ENCODE assay signal across 1 cellular context in genomic region chr11:67439321-67440228, GRCh38.
TF ChIP-seq lines count a peak whose summit lies in the region.

No MANE protein-coding gene starts in this region.

TF ChIP-seq in HCT116, 20 proteins besides CTCF, POLR2A, EP300 and RAD21 (continued from another document):
- TF ChIP-seq ATF3 (IDR thresholded peaks at IDR 0.05) (no peak), CBX3 (IDR thresholded peaks at IDR 0.05; ENCODE audit: low read depth) (no peak), TCF7L2 (IDR thresholded peaks at IDR 0.05; ENCODE audit: borderline replicate concordance, extremely low read depth, insufficient read depth, insufficient read length) (no peak), POLR2AphosphoS5 (IDR thresholded peaks at IDR 0.05; ENCODE audit: low read depth, low read length) (no peak; the same call in 1 of the 2 replicates), SIN3A (IDR thresholded peaks at IDR 0.05; ENCODE audit: low read depth) (no peak), ZBTB33 (IDR thresholded peaks at IDR 0.05; ENCODE audit: extremely low read depth, insufficient replicate concordance, low read length) (no peak), EGR1 (IDR thresholded peaks at IDR 0.05; ENCODE audit: low read depth) (no peak)
